In genomic region chr1:103101399-103101798, GRCh38 we compare ENCODE assay signal across 27 cellular contexts. TPM values are rescaled to one million over a fixed set of nuclear protein-coding genes. Genes with fewer than 3 reads are reported as not detected.
DNase-seq lines count a peak whose midpoint lies in the region; ATAC-seq, FAIRE-seq and TF ChIP-seq lines count a peak whose summit lies in the region.
"Had no signal": no experiment of that assay in that cellular context is flagged by ENCODE, and none has a peak within 500 bp of the region (broad histone marks: within the 10 kb centered on the region; RNA-seq: fewer than 3 reads in every experiment).

No MANE protein-coding gene starts in this region.

- no peak overlapping the region for H3K4ac ChIP-seq in mesenchymal stem cell (ENCODE audit: low read depth in 1 of 2, low read length in 2 of 2)

- H2BK120ac ChIP-seq in mesenchymal stem cell (ENCODE audit: low read depth, low read length) = no peak overlapping the region

- H2BK15ac ChIP-seq in mesenchymal stem cell (ENCODE audit: low read depth, poor library complexity, severe bottlenecking) = no peak overlapping the region

- FAIRE-seq in G401.6 (lab: Jason Lieb, UNC) = peak; percentile 33
- FAIRE-seq: H1, HepG2, K562, RCC 7860 had no signal

- in situ Hi-C loops in Panc1 (cut with HindIII; ENCODE audit: low pct_unique_long_range_greater_than_20kb, low sequenced_read_pairs) = no loop called here

- TF ChIP-seq CTCF in Panc1 (IDR thresholded peaks at IDR 0.05) = no peak

- H3K27me3 ChIP-seq in Panc1 (ENCODE audit: control insufficient read depth, insufficient read depth, low read length) (no peaks in the 10 kb centered on the region), mesenchymal stem cell (ENCODE audit: control insufficient read depth in 1 of 2, insufficient read depth in 1 of 2, low read length in 2 of 2) (no peaks in the 10 kb centered on the region)
- H3K27me3 ChIP-seq: BE2C, MG63 had no signal

- no peak overlapping the region for H3K14ac ChIP-seq in mesenchymal stem cell (ENCODE audit: low read length in 2 of 2)

- no peak overlapping the region for H2BK12ac ChIP-seq in mesenchymal stem cell (ENCODE audit: low read length in 2 of 2)

- WGBS in mesenchymal stem cell = no CpG with 5 or more reads among the region's 1 CpG

- POLR2A ChIA-PET in Panc1 (lab: Charles Lee) = interaction anchor here (0.7 kb wide), 1 partner anchor 434 kb away, joined by 4 read pairs; no protein-coding TSS in a partner anchor

- H3K9me3 ChIP-seq in Panc1 (ENCODE audit: control insufficient read depth, insufficient read depth, low read depth, low read length) (no peaks in the 10 kb centered on the region), mesenchymal stem cell (ENCODE audit: control insufficient read depth, low read length) (no peaks in the 10 kb centered on the region)
- H3K9me3 ChIP-seq: BE2C, MG63, SK-N-SH had no signal

- H3K18ac ChIP-seq in mesenchymal stem cell (ENCODE audit: low read depth in 1 of 2, low read length in 2 of 2) = no peak overlapping the region

- H3K9ac ChIP-seq in mesenchymal stem cell (ENCODE audit: low read length) = no peak overlapping the region
- H3K9ac ChIP-seq: SK-N-SH had no signal

- no peak overlapping the region for H2BK5ac ChIP-seq in mesenchymal stem cell (ENCODE audit: low read depth, low read length, poor library complexity, severe bottlenecking)

- H3K4me3 ChIP-seq in Panc1 (ENCODE audit: low read depth in 2 of 2, low read length in 2 of 2) (no peak overlapping the region), mesenchymal stem cell (ENCODE audit: insufficient read depth in 1 of 2, low read depth in 1 of 2, low read length in 2 of 2) (no peak overlapping the region)
- H3K4me3 ChIP-seq: K562, MG63 had no signal

- H4K91ac ChIP-seq in mesenchymal stem cell (ENCODE audit: low read length) = no peak overlapping the region

- H3K27ac ChIP-seq in Panc1 (ENCODE audit: low read length) (peak overlapping the region; percentile 57; the same call in 1 of the 2 replicates), mesenchymal stem cell (ENCODE audit: low read length, poor library complexity, severe bottlenecking) (no peak overlapping the region)

- H3K79me1 ChIP-seq in mesenchymal stem cell (replicated peaks; ENCODE audit: low read length, poor library complexity, severe bottlenecking) = peaks cover 3% of the 10 kb centered on the region

- no TSS peak for BruUV-seq in Panc1 (replicated peaks; lab: Mats Ljungman, UMichigan)

- peak overlapping the region; percentile 21 for H3K4me2 ChIP-seq in mesenchymal stem cell (ENCODE audit: low read length, poor library complexity, severe bottlenecking)
- H3K4me2 ChIP-seq: SK-N-SH had no signal

- H3K36me3 ChIP-seq in Panc1 (ENCODE audit: control insufficient read depth, insufficient read depth, low read length) (no peaks in the 10 kb centered on the region), mesenchymal stem cell (ENCODE audit: control insufficient read depth in 1 of 2, insufficient read depth in 2 of 2, low read depth in 1 of 2, low read length in 2 of 2) (no peaks in the 10 kb centered on the region)
- H3K36me3 ChIP-seq: BE2C, MG63 had no signal

- H2AK5ac ChIP-seq in mesenchymal stem cell (ENCODE audit: low read length, severe bottlenecking) = no peak overlapping the region

- H4K8ac ChIP-seq in mesenchymal stem cell (ENCODE audit: low read length) = no peak overlapping the region

- CTCF ChIA-PET in Panc1 (lab: Charles Lee) = no interaction called here

- ATAC-seq in Panc1 = 0 out of 2 replicates have a peak, but pooled peaks have one; percentile 53
- no peak for ATAC-seq in HG03097 (IDR thresholded peaks at IDR 0.05; ENCODE audit: low FRiP score, unreplicated experiment)
- ATAC-seq: HCT116, HepG2, K562 had no signal

- H3K4me1 ChIP-seq in Panc1 (ENCODE audit: control insufficient read depth, insufficient read depth, low read length) = no peaks in the 10 kb centered on the region; the same call in none of the 2 replicates
- no peaks in the 10 kb centered on the region for H3K4me1 ChIP-seq in mesenchymal stem cell (ENCODE audit: control insufficient read depth, insufficient read depth, low read depth, low read length)
- H3K4me1 ChIP-seq: BE2C had no signal

- DNase-seq in KG1 (lab: John Stamatoyannopoulos, UW) (peak; percentile 5), Panc1 (ENCODE audit: low read depth, low spot score) (no peak), mesenchymal stem cell (no peak), SKM-1 treated with dmso at 0.1 percent for 144 hours (lab: John Stamatoyannopoulos, UW; ENCODE audit: unreplicated experiment) (no peak), EL (no peak)
- DNase-seq in activated naive CD4-positive, alpha-beta T cell (lab: John Stamatoyannopoulos, UW) = no peak
- DNase-seq: 8988T; ACHN; BE2C; CD8-positive, alpha-beta memory T cell; DMS 273 treated with DMSO at 0.1 percent for 48 hours; DMS79; MG63; NCI-H2029; NCI-H2227 treated with DMSO at 0.1 percent for 48 hours; NCI-H526 treated with DMSO at 0.1 percent for 48 hours; OCI-M1; SK-N-SH had no signal

- H3K23ac ChIP-seq in mesenchymal stem cell (ENCODE audit: low read length in 2 of 2) = no peak overlapping the region

- intact Hi-C loops in Panc1 (cut with micrococcal nuclease; ENCODE audit: unreplicated experiment) = loop anchor here (5.0 kb wide), 1 partner anchor 361 kb away; no protein-coding TSS in a partner anchor

- no peak overlapping the region for H2AFZ ChIP-seq in mesenchymal stem cell (ENCODE audit: low read depth, low read length)

RNA-seq across cellular contexts. Expression of gene COL11A1, which starts 6.9 kb away (rescaled TPM):
- total RNA-seq in Panc1 (2021; ENCODE audit: unreplicated experiment) = 106 TPM
- 64.0 TPM for polyA plus RNA-seq in Panc1 (2012; ENCODE audit: insufficient read length)
- polyA plus RNA-seq in mesenchymal stem cell (2013, experiment 1 of 2) = 75.5 TPM
- 76.6 TPM for polyA plus RNA-seq in mesenchymal stem cell (2013, experiment 2 of 2)
- total RNA-seq: CD8-positive, alpha-beta memory T cell; HepG2; NCI-H460 had no signal
- polyA plus RNA-seq: CD14-positive monocyte; CD8-positive, alpha-beta memory T cell; HepG2; K562 had no signal
